ENCODE assay signal across 15 cellular contexts in genomic region chr6:24925661-24926060, GRCh38. TPM values are rescaled to one million over a fixed set of nuclear protein-coding genes. Genes with fewer than 3 reads are reported as not detected.
DNase-seq lines count a peak whose midpoint lies in the region; ATAC-seq and TF ChIP-seq lines count a peak whose summit lies in the region.
"Had no signal": no experiment of that assay in that cellular context is flagged by ENCODE, and none has a peak within 500 bp of the region (broad histone marks: within the 10 kb centered on the region; RNA-seq: fewer than 3 reads in every experiment).

No MANE protein-coding gene starts in this region.

- no peaks in the 10 kb centered on the region for H3K79me2 ChIP-seq in SK-N-SH (ENCODE audit: insufficient read depth)

- no peak overlapping the region for H3K27ac ChIP-seq in SK-N-SH (ENCODE audit: low read depth in 2 of 2, low read length in 1 of 2)
- H3K27ac ChIP-seq: adrenal gland, left ventricle myocardium inferior had no signal

- POLR2A ChIA-PET in activated CD8-positive, alpha-beta T cell treated with anti-CD3 and anti-CD28 coated beads, Interleukin-2, amount 10 ng/mL, durations not matched to agents 7 days and 5 days (lab: Charles Lee), result interaction anchor here (0.6 to 5.4 kb wide), 7 partner anchors 10 to 69 kb away, joined by 3 to 33 read pairs (median 6); partner anchors contain the start of gene RIPOR2
- POLR2A ChIA-PET in SK-N-SH (lab: Yijun Ruan, JAX), result no interaction called here

- no peaks in the 10 kb centered on the region for H3K9me3 ChIP-seq in SK-N-SH
- H3K9me3 ChIP-seq: adrenal gland, left ventricle myocardium inferior had no signal

- no peaks in the 10 kb centered on the region for H3K27me3 Mint-ChIP-seq in activated T-cell treated with anti-CD3 and anti-CD28 coated beads, Interleukin-2, amount 50 U/mL, for 24 hours
- H3K27me3 Mint-ChIP-seq in IgD-negative memory B cell, result peaks cover 2% of the 10 kb centered on the region
- no peaks in the 10 kb centered on the region for H3K27me3 Mint-ChIP-seq in activated CD8-positive, alpha-beta T cell treated with anti-CD3 and anti-CD28 coated beads, Interleukin-2, amount 10 ng/mL, durations not matched to agents 7 days and 5 days (ENCODE audit: low read depth)
- no peaks in the 10 kb centered on the region for H3K27me3 Mint-ChIP-seq in natural killer cell treated with Interleukin-12 subunit alpha and Interleukin-12 subunit beta and Interleukin-15 and Interleukin-18, amount 100 ng/mL, for 72 hours

- H3K9ac ChIP-seq in SK-N-SH, result no peak overlapping the region

- H3K4me1 Mint-ChIP-seq in activated T-cell treated with anti-CD3 and anti-CD28 coated beads, Interleukin-2, amount 50 U/mL, for 24 hours (ENCODE audit: low read depth), result peaks cover 92% of the 10 kb centered on the region
- H3K4me1 Mint-ChIP-seq in IgD-negative memory B cell, result peaks cover 57 to 76% (median 65%) of the 10 kb centered on the region in 3 donors
- peaks cover 82% of the 10 kb centered on the region for H3K4me1 Mint-ChIP-seq in activated CD8-positive, alpha-beta T cell treated with anti-CD3 and anti-CD28 coated beads, Interleukin-2, amount 10 ng/mL, durations not matched to agents 7 days and 5 days (ENCODE audit: low read depth)
- peaks cover 57 to 90% of the 10 kb centered on the region in 2 donors for H3K4me1 Mint-ChIP-seq in natural killer cell treated with Interleukin-12 subunit alpha and Interleukin-12 subunit beta and Interleukin-15 and Interleukin-18, amount 100 ng/mL, for 72 hours (ENCODE audit: low read depth in 2 of 2)

- H3K4me3 Mint-ChIP-seq in activated T-cell treated with anti-CD3 and anti-CD28 coated beads, Interleukin-2, amount 50 U/mL, for 24 hours, result no peak overlapping the region
- H3K4me3 Mint-ChIP-seq in IgD-negative memory B cell, result peak overlapping the region; percentile 74 to 90 (median 82)
- peak overlapping the region; percentile 58 for H3K4me3 Mint-ChIP-seq in activated CD8-positive, alpha-beta T cell treated with anti-CD3 and anti-CD28 coated beads, Interleukin-2, amount 10 ng/mL, durations not matched to agents 7 days and 5 days
- H3K4me3 Mint-ChIP-seq in natural killer cell treated with Interleukin-12 subunit alpha and Interleukin-12 subunit beta and Interleukin-15 and Interleukin-18, amount 100 ng/mL, for 72 hours, result peak overlapping the region; percentile 83

- H3K9me2 ChIP-seq in SK-N-SH, result no peaks in the 10 kb centered on the region

- H3K9me3 Mint-ChIP-seq in activated T-cell treated with anti-CD3 and anti-CD28 coated beads, Interleukin-2, amount 50 U/mL, for 24 hours, result peaks cover 6% of the 10 kb centered on the region
- peaks cover 0 to 2% (median 0%) of the 10 kb centered on the region in 3 donors for H3K9me3 Mint-ChIP-seq in IgD-negative memory B cell
- H3K9me3 Mint-ChIP-seq in activated CD8-positive, alpha-beta T cell treated with anti-CD3 and anti-CD28 coated beads, Interleukin-2, amount 10 ng/mL, durations not matched to agents 7 days and 5 days (ENCODE audit: insufficient read depth), result no peaks in the 10 kb centered on the region
- peaks cover 6% of the 10 kb centered on the region for H3K9me3 Mint-ChIP-seq in natural killer cell treated with Interleukin-12 subunit alpha and Interleukin-12 subunit beta and Interleukin-15 and Interleukin-18, amount 100 ng/mL, for 72 hours

- peak overlapping the region; percentile 84 for H3K27ac Mint-ChIP-seq in activated T-cell treated with anti-CD3 and anti-CD28 coated beads, Interleukin-2, amount 50 U/mL, for 24 hours
- peak overlapping the region; percentile 8 to 53 (median 42) for H3K27ac Mint-ChIP-seq in IgD-negative memory B cell
- peak overlapping the region; percentile 56 for H3K27ac Mint-ChIP-seq in activated CD8-positive, alpha-beta T cell treated with anti-CD3 and anti-CD28 coated beads, Interleukin-2, amount 10 ng/mL, durations not matched to agents 7 days and 5 days
- H3K27ac Mint-ChIP-seq in natural killer cell treated with Interleukin-12 subunit alpha and Interleukin-12 subunit beta and Interleukin-15 and Interleukin-18, amount 100 ng/mL, for 72 hours, result peak overlapping the region; percentile 84 to 89

- H3F3A ChIP-seq in SK-N-SH (replicated peaks; ENCODE audit: insufficient read depth), result peaks cover 16% of the 10 kb centered on the region

- TF ChIP-seq RAD21 in SK-N-SH (IDR thresholded peaks at IDR 0.05; ENCODE audit: low read length), result no peak

- DNase-seq in activated T-cell treated with anti-CD3 and anti-CD28 coated beads, Interleukin-2, amount 50 U/mL, for 24 hours, result no peak
- DNase-seq in activated T-cell treated with anti-CD3 and anti-CD28 coated beads, Interleukin-2, amount 50 U/mL, for 1 hour, result no peak
- DNase-seq in activated CD8-positive, alpha-beta T cell treated with anti-CD3 and anti-CD28 coated beads, Interleukin-2, amount 10 ng/mL, durations not matched to agents 7 days and 5 days, result no peak
- DNase-seq in natural killer cell treated with Interleukin-12 subunit alpha and Interleukin-12 subunit beta and Interleukin-15 and Interleukin-18, amount 100 ng/mL, for 72 hours (ENCODE audit: low spot score), result no peak
- no peak for DNase-seq in LoVo (ENCODE audit: low spot score)
- no peak for DNase-seq in 8988T
- no peak for DNase-seq in SK-N-SH
- DNase-seq: adrenal gland; caudate nucleus; foreskin fibroblast; left ventricle myocardium inferior; SHP77 treated with DMSO at 0.1 percent for 48 hours; stimulated activated CD4-positive, alpha-beta T cell treated with anti-CD3 and anti-CD28 coated beads, Interleukin-12 subunit alpha, Interleukin-12 subunit beta, amount 100 ng/mL, for 4 hours; substantia nigra had no signal

- H3K27me3 ChIP-seq in SK-N-SH (ENCODE audit: insufficient read depth), result no peaks in the 10 kb centered on the region
- H3K27me3 ChIP-seq: adrenal gland had no signal

- no peak for ATAC-seq in activated CD8-positive, alpha-beta T cell treated with anti-CD3 and anti-CD28 coated beads, Interleukin-2, amount 10 ng/mL, durations not matched to agents 7 days and 5 days
- ATAC-seq in natural killer cell treated with Interleukin-12 subunit alpha and Interleukin-12 subunit beta and Interleukin-15 and Interleukin-18, amount 100 ng/mL, for 72 hours, result no peak

- peaks cover 4% of the 10 kb centered on the region for H3K36me3 Mint-ChIP-seq in activated T-cell treated with anti-CD3 and anti-CD28 coated beads, Interleukin-2, amount 50 U/mL, for 24 hours (ENCODE audit: low read depth)
- peaks cover 23% of the 10 kb centered on the region for H3K36me3 Mint-ChIP-seq in IgD-negative memory B cell
- peaks cover 74% of the 10 kb centered on the region for H3K36me3 Mint-ChIP-seq in activated CD8-positive, alpha-beta T cell treated with anti-CD3 and anti-CD28 coated beads, Interleukin-2, amount 10 ng/mL, durations not matched to agents 7 days and 5 days (ENCODE audit: low read depth)
- peaks cover 18% of the 10 kb centered on the region for H3K36me3 Mint-ChIP-seq in natural killer cell treated with Interleukin-12 subunit alpha and Interleukin-12 subunit beta and Interleukin-15 and Interleukin-18, amount 100 ng/mL, for 72 hours

- H3K4me3 ChIP-seq in SK-N-SH (ENCODE audit: low read depth in 2 of 2, low read length in 1 of 2), result no peak overlapping the region
- H3K4me3 ChIP-seq: adrenal gland, left ventricle myocardium inferior had no signal

- CTCF ChIA-PET in activated CD8-positive, alpha-beta T cell treated with anti-CD3 and anti-CD28 coated beads, Interleukin-2, amount 10 ng/mL, durations not matched to agents 7 days and 5 days (lab: Charles Lee), result interaction anchor here (0.6 to 19.1 kb wide), 18 partner anchors 9 to 145 kb away, joined by 3 to 433 read pairs (median 4); partner anchors contain the start of gene RIPOR2
- CTCF ChIA-PET in SK-N-SH (lab: Yijun Ruan, JAX), result interaction anchor here (1.2 to 1.6 kb wide), 4 partner anchors 9 to 92 kb away, joined by 3 to 4 read pairs (median 4); no protein-coding TSS in a partner anchor

- H3K4me1 ChIP-seq in SK-N-SH (ENCODE audit: control insufficient read depth in 1 of 2, insufficient read depth in 2 of 2, low read depth in 1 of 2, low read length in 1 of 2), result peaks cover 8 to 17% of the 10 kb centered on the region in 2 experiments; a peak in 3 of 4 replicates
- H3K4me1 ChIP-seq: adrenal gland had no signal

- TF ChIP-seq CTCF in SK-N-SH (IDR thresholded peaks at IDR 0.05), result no peak

- H4K20me1 ChIP-seq in SK-N-SH (ENCODE audit: insufficient read depth), result no peaks in the 10 kb centered on the region

- no peak for TF ChIP-seq EP300 in SK-N-SH (IDR thresholded peaks at IDR 0.05; ENCODE audit: borderline replicate concordance in 1 of 2, low read depth in 1 of 2, low read length in 1 of 2)

- H3K4me2 ChIP-seq in SK-N-SH, result no peak overlapping the region

- H3K36me3 ChIP-seq in SK-N-SH (replicated peaks in 1 of 2; ENCODE audit: control insufficient read depth in 1 of 2, insufficient read depth in 2 of 2, low read length in 1 of 2), result no peaks in the 10 kb centered on the region
- H3K36me3 ChIP-seq: adrenal gland, left ventricle myocardium inferior had no signal

- H2AFZ ChIP-seq in SK-N-SH (ENCODE audit: low read depth), result no peak overlapping the region

TF ChIP-seq in SK-N-SH, 30 proteins besides CTCF, POLR2A, EP300 and RAD21:
- TF ChIP-seq FOXM1 (IDR thresholded peaks at IDR 0.05; ENCODE audit: low read depth) (no peak), MXI1 (IDR thresholded peaks at IDR 0.05; ENCODE audit: low read depth, low read length) (no peak)

RNA-seq across cellular contexts. Expression of gene RIPOR2, which starts 10.1 kb away (rescaled TPM):
- polyA plus RNA-seq in IgD-negative memory B cell (561 TPM), SK-N-SH (2012; rRNA removed) (0.05 TPM in 2 replicates)
- total RNA-seq in activated CD8-positive, alpha-beta T cell treated with anti-CD3 and anti-CD28 coated beads, Interleukin-2, amount 10 ng/mL, durations not matched to agents 7 days and 5 days, result 100 to 1,000 TPM; 154 to 156 TPM
- 10 to 100 TPM; 58.7 to 88.4 TPM for total RNA-seq in natural killer cell treated with Interleukin-12 subunit alpha and Interleukin-12 subunit beta and Interleukin-15 and Interleukin-18, amount 100 ng/mL, for 72 hours
- polyA plus RNA-seq in SK-N-SH (2012; cell fraction: cytosol; rRNA removed), result 0.05 and 0.10 TPM in 2 replicates
- polyA plus RNA-seq in SK-N-SH (2012; cell fraction: nucleus; rRNA removed), result 0.05 and 0.13 TPM in 2 replicates
